ENCODE assay signal across 33 cellular contexts in genomic region chr18:7122376-7122775, GRCh38. TPM values are rescaled to one million over a fixed set of nuclear protein-coding genes. Genes with fewer than 3 reads are reported as not detected.
"Had no signal": no experiment of that assay in that cellular context is flagged by ENCODE, and none has a peak within 500 bp of the region (broad histone marks: within the 10 kb centered on the region; RNA-seq: fewer than 3 reads in every experiment).

No MANE protein-coding gene starts in this region.

- H3K4me1 Mint-ChIP-seq: immature natural killer cell; naive thymus-derived CD4-positive, alpha-beta T cell; stimulated activated naive B cell treated with anti-CD40 and anti-IgM and Interleukin-4, amounts not matched to agents 10 μg/mL and 1 μg/mL and 100 μg/mL, for 72 hours had no signal

- H3K4me1 ChIP-seq: pancreas, prostate gland, testis, thyroid gland had no signal

- H3K4me3 Mint-ChIP-seq: immature natural killer cell; mesothelial cell of epicardium; naive thymus-derived CD4-positive, alpha-beta T cell; natural killer cell treated with Interleukin-12 subunit alpha and Interleukin-12 subunit beta and Interleukin-15 and Interleukin-18, amount 100 ng/mL, for 72 hours; neural crest cell; stimulated activated naive B cell treated with anti-CD40 and anti-IgM and Interleukin-4, amounts not matched to agents 10 μg/mL and 1 μg/mL and 100 μg/mL, for 72 hours had no signal

- H3K9me3 Mint-ChIP-seq: neural crest cell had no signal

- ATAC-seq: heart left ventricle; left colon; left lung; naive thymus-derived CD4-positive, alpha-beta T cell; natural killer cell treated with Interleukin-12 subunit alpha and Interleukin-12 subunit beta and Interleukin-15 and Interleukin-18, amount 100 ng/mL, for 72 hours; pancreas; right cardiac atrium; sciatic nerve; stimulated activated naive B cell treated with anti-CD40 and anti-IgM and Interleukin-4, amounts not matched to agents 10 μg/mL and 1 μg/mL and 100 μg/mL, for 72 hours; stimulated activated naive CD8-positive, alpha-beta T cell treated with anti-CD3 and anti-CD28 coated beads, Interleukin-15, Interleukin-2, amounts not matched to agents 100 U/mL and 50 U/mL, for 24 hours had no signal

- H3K27ac ChIP-seq: heart left ventricle, left lung, neutrophil, pancreas, prostate gland, skin epidermis, stomach, testis, thyroid gland, transverse colon, upper lobe of left lung had no signal

- H3K36me3 ChIP-seq: heart left ventricle, left lung, neutrophil, pancreas, prostate gland, stomach, thyroid gland, transverse colon, upper lobe of left lung had no signal

- H3K27ac Mint-ChIP-seq: immature natural killer cell; mesothelial cell of epicardium; naive thymus-derived CD4-positive, alpha-beta T cell; natural killer cell treated with Interleukin-12 subunit alpha and Interleukin-12 subunit beta and Interleukin-15 and Interleukin-18, amount 100 ng/mL, for 72 hours; stimulated activated naive B cell treated with anti-CD40 and anti-IgM and Interleukin-4, amounts not matched to agents 10 μg/mL and 1 μg/mL and 100 μg/mL, for 72 hours had no signal

- H3K36me3 Mint-ChIP-seq: immature natural killer cell; mesothelial cell of epicardium; natural killer cell treated with Interleukin-12 subunit alpha and Interleukin-12 subunit beta and Interleukin-15 and Interleukin-18, amount 100 ng/mL, for 72 hours; stimulated activated naive B cell treated with anti-CD40 and anti-IgM and Interleukin-4, amounts not matched to agents 10 μg/mL and 1 μg/mL and 100 μg/mL, for 72 hours had no signal

- DNase-seq: heart left ventricle; immature natural killer cell; kidney; left colon; left lung; mesendoderm; naive thymus-derived CD4-positive, alpha-beta T cell; occipital lobe; pancreas; posterior cingulate gyrus; retina; right cardiac atrium; stimulated activated CD4-positive, alpha-beta T cell treated with anti-CD3 and anti-CD28 coated beads, Interleukin-12 subunit alpha, Interleukin-12 subunit beta, amount 100 ng/mL, for 4 hours; stimulated activated CD4-positive, alpha-beta T cell treated with anti-CD3 and anti-CD28 coated beads, Interleukin-15, amount 100 ng/mL, for 24 hours; stimulated activated CD4-positive, alpha-beta T cell treated with anti-CD3 and anti-CD28 coated beads, Interleukin-2, amount 100 ng/mL, for 24 hours; stimulated activated CD4-positive, alpha-beta T cell treated with anti-CD3 and anti-CD28 coated beads, Interleukin-4, amount 100 ng/mL, for 1 hour; stimulated activated naive B cell treated with anti-CD40 and anti-IgM and Interleukin-4, amounts not matched to agents 10 μg/mL and 1 μg/mL and 100 μg/mL, for 72 hours; stimulated activated naive CD8-positive, alpha-beta T cell treated with anti-CD3 and anti-CD28 coated beads, Interleukin-15, Interleukin-2, amounts not matched to agents 100 U/mL and 50 U/mL, for 24 hours; stomach; testis; transverse colon; upper lobe of left lung had no signal

- H3K27me3 ChIP-seq: testis, thyroid gland had no signal

- FAIRE-seq: islet of Langerhans, kidney, pancreas had no signal

- H3K4me3 ChIP-seq: heart left ventricle, left lung, lung, pancreas, prostate gland, skin epidermis, stomach, testis, thyroid gland, transverse colon, upper lobe of left lung had no signal

- H3K9me3 ChIP-seq: heart left ventricle, left lung, neutrophil, pancreas, prostate gland, testis, thyroid gland, transverse colon, upper lobe of left lung had no signal

RNA-seq across cellular contexts. Expression of gene LAMA1, which starts 4.8 kb away (rescaled TPM):
- total RNA-seq: mononuclear cell; naive thymus-derived CD4-positive, alpha-beta T cell; natural killer cell treated with Interleukin-12 subunit alpha and Interleukin-12 subunit beta and Interleukin-15 and Interleukin-18, amount 100 ng/mL, for 72 hours had no signal
- polyA plus RNA-seq: immature natural killer cell; naive thymus-derived CD4-positive, alpha-beta T cell had no signal
